Comparison of ENCODE assay signal across 8 cellular contexts in genomic region chr5:111158105-111158744, GRCh38.
DNase-seq lines count a peak whose midpoint lies in the region; ATAC-seq and TF ChIP-seq lines count a peak whose summit lies in the region.

No MANE protein-coding gene starts in this region.

- DNase-seq in ACHN (peak; percentile 74), NCI-H748 treated with DMSO at 0.1 percent for 48 hours (lab: John Stamatoyannopoulos, UW) (peak; percentile 51), endodermal cell (peak; percentile 92), mucosa of gallbladder (ENCODE audit: low spot score) (peak; percentile 82)
- peak; percentile 56 to 65 for DNase-seq in activated CD8-positive, alpha-beta memory T cell treated with anti-CD3 and anti-CD28 coated beads for 1 hour (ENCODE audit: extremely low read depth in 1 of 2, low read depth in 1 of 2)
- peak; percentile 47 to 75 for DNase-seq in stimulated activated CD8-positive, alpha-beta memory T cell treated with anti-CD3 and anti-CD28 coated beads, Interleukin-7, amount 100 ng/mL, for 1 hour (ENCODE audit: low read depth in 2 of 2)

- no peaks in the 10 kb centered on the region for H3K36me3 ChIP-seq in endodermal cell (ENCODE audit: control insufficient read depth, insufficient read depth, low read length)

- peak; percentile 87 for ATAC-seq in GM18511 (IDR thresholded peaks at IDR 0.05; ENCODE audit: unreplicated experiment)
- peak; percentile 87 for ATAC-seq in HG03342 (IDR thresholded peaks at IDR 0.05; ENCODE audit: unreplicated experiment)

- no peaks in the 10 kb centered on the region for H3K9me3 Mint-ChIP-seq in endodermal cell

- H3K27ac ChIP-seq in endodermal cell (ENCODE audit: low read depth, low read length) = no peak overlapping the region

- no peaks in the 10 kb centered on the region for H3K27me3 Mint-ChIP-seq in endodermal cell (ENCODE audit: insufficient read depth)

- H3K4me1 ChIP-seq in endodermal cell (ENCODE audit: control insufficient read depth, insufficient read depth, low read length) = peaks cover 17% of the 10 kb centered on the region

- no peak overlapping the region for H3K4me3 ChIP-seq in endodermal cell (ENCODE audit: low read length)

- H3K9me3 ChIP-seq in endodermal cell (ENCODE audit: control insufficient read depth, low read length) = no peaks in the 10 kb centered on the region

- H3K4me3 Mint-ChIP-seq in endodermal cell = no peak overlapping the region

- TF ChIP-seq CTCF in endodermal cell (conservative IDR thresholded peaks at IDR 0.05) = peak; percentile 99

- WGBS in endodermal cell (ENCODE audit: insufficient coverage in 1 of 2, insufficient read length in 1 of 2), 2 experiments = 36 to 37% methylated on average over 7 to 9 of the region's 9 CpGs

- H3K4me1 Mint-ChIP-seq in endodermal cell = peaks cover 29% of the 10 kb centered on the region

- H3K9ac ChIP-seq in endodermal cell (ENCODE audit: extremely low read depth, low read length, poor library complexity, severe bottlenecking) = no peak overlapping the region

- H3K36me3 Mint-ChIP-seq in endodermal cell (ENCODE audit: low read depth) = no peaks in the 10 kb centered on the region

- in situ Hi-C loops in ACHN (cut with HindIII; ENCODE audit: low pct_ligation_motif_present, low pct_unique_long_range_greater_than_20kb, low sequenced_read_pairs) = no loop called here

- H3K27me3 ChIP-seq in endodermal cell (ENCODE audit: control insufficient read depth, insufficient read depth, low read length, poor library complexity, severe bottlenecking) = no peaks in the 10 kb centered on the region

- no peak overlapping the region for H3K27ac Mint-ChIP-seq in endodermal cell
